9 cellular contexts compared by ENCODE assay signal in the genomic region with DNA sequence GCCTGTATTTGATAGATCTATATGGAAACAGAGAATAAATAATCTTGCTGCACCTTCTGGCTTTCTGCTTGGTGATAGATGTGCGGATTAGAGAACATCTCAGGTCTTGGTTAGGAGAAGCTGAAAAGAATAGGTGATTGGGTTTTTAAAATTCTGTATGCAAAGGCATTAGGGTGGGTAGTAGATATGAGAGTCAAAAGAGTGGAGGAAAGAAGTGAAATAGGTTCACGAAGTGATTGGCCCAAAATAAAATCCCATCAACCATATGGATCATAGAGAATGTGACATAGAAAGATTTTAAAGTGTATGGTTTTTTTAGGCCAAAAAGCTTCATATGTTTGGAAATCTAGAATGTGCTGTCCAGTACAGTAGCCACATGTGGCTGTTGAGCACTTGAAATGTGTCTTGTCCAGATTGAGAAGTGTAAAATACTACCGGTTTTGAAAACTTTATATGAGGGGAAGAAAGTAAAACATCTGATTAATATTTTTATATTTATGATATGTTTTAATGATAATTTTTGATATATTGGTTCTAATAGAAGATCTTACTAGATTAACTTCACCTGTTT. TPM values are rescaled to one million over a fixed set of nuclear protein-coding genes. Genes with fewer than 3 reads are reported as not detected.
DNase-seq lines count a peak whose midpoint lies in the region; ATAC-seq, FAIRE-seq and TF ChIP-seq lines count a peak whose summit lies in the region.
"Had no signal": no experiment of that assay in that cellular context is flagged by ENCODE, and none has a peak within 500 bp of the region (broad histone marks: within the 10 kb centered on the region; RNA-seq: fewer than 3 reads in every experiment).

No MANE protein-coding gene starts in this region.

- H3K9me3 Mint-ChIP-seq in activated naive CD4-positive, alpha-beta T cell treated with anti-CD3 and anti-CD28 coated beads, Interleukin-2, amount 50 U/mL, for 24 hours: no peaks in the 10 kb centered on the region
- H3K9me3 Mint-ChIP-seq in astrocyte (ENCODE audit: unreplicated experiment): no peaks in the 10 kb centered on the region

- H3K9ac ChIP-seq in astrocyte (ENCODE audit: low read length): peak overlapping the region; percentile 92

- DNase-seq in activated naive CD4-positive, alpha-beta T cell treated with anti-CD3 and anti-CD28 coated beads, Interleukin-2, amount 50 U/mL, for 16 hours: no peak
- DNase-seq in astrocyte (ENCODE audit: low read depth): no peak
- no peak for DNase-seq in NCI-H82 treated with DMSO at 0.1 percent for 48 hours (lab: John Stamatoyannopoulos, UW; ENCODE audit: unreplicated experiment)
- DNase-seq in left lobe of liver (ENCODE audit: low spot score): no peak
- DNase-seq: SHP77 treated with DMSO at 0.1 percent for 48 hours had no signal

- FAIRE-seq in astrocyte (lab: Jason Lieb, UNC): no peak

- H3K4me1 Mint-ChIP-seq in activated naive CD4-positive, alpha-beta T cell treated with anti-CD3 and anti-CD28 coated beads, Interleukin-2, amount 50 U/mL, for 24 hours: peaks cover 48% of the 10 kb centered on the region
- peaks cover 28% of the 10 kb centered on the region for H3K4me1 Mint-ChIP-seq in astrocyte (ENCODE audit: low read depth, unreplicated experiment)

- peak overlapping the region; percentile 94 for H3K4me3 Mint-ChIP-seq in activated naive CD4-positive, alpha-beta T cell treated with anti-CD3 and anti-CD28 coated beads, Interleukin-2, amount 50 U/mL, for 24 hours
- peak overlapping the region; percentile 99 for H3K4me3 Mint-ChIP-seq in astrocyte (ENCODE audit: unreplicated experiment)

- H3K79me2 ChIP-seq in astrocyte (ENCODE audit: insufficient read depth, low read length): peaks cover 96% of the 10 kb centered on the region

- peak overlapping the region; percentile 99 for H3K27ac Mint-ChIP-seq in activated naive CD4-positive, alpha-beta T cell treated with anti-CD3 and anti-CD28 coated beads, Interleukin-2, amount 50 U/mL, for 24 hours
- H3K27ac Mint-ChIP-seq in astrocyte (ENCODE audit: unreplicated experiment): peak overlapping the region; percentile 63

- no peak for ATAC-seq in GM19351 (IDR thresholded peaks at IDR 0.05; ENCODE audit: unreplicated experiment)
- no peak for ATAC-seq in left lobe of liver

- peaks cover 27% of the 10 kb centered on the region for H4K20me1 ChIP-seq in astrocyte (ENCODE audit: insufficient read depth, low read length)

- H3K4me3 ChIP-seq in astrocyte (ENCODE audit: insufficient read depth, low read depth, low read length): peak overlapping the region; percentile 90
- H3K4me3 ChIP-seq in mesodermal cell (ENCODE audit: extremely low read depth, insufficient read depth, low read length, poor library complexity, severe bottlenecking): peak overlapping the region; percentile 78
- H3K4me3 ChIP-seq in urinary bladder (ENCODE audit: low read depth, low read length): no peak overlapping the region

- H3K27me3 Mint-ChIP-seq in activated naive CD4-positive, alpha-beta T cell treated with anti-CD3 and anti-CD28 coated beads, Interleukin-2, amount 50 U/mL, for 24 hours: no peaks in the 10 kb centered on the region
- H3K27me3 Mint-ChIP-seq in astrocyte (ENCODE audit: low read depth, unreplicated experiment): no peaks in the 10 kb centered on the region

- peaks cover 19% of the 10 kb centered on the region for H3K36me3 Mint-ChIP-seq in activated naive CD4-positive, alpha-beta T cell treated with anti-CD3 and anti-CD28 coated beads, Interleukin-2, amount 50 U/mL, for 24 hours
- H3K36me3 Mint-ChIP-seq in astrocyte (ENCODE audit: low read depth, unreplicated experiment): peaks cover 3% of the 10 kb centered on the region

- no peaks in the 10 kb centered on the region for H3K9me3 ChIP-seq in astrocyte (ENCODE audit: insufficient read depth, low read depth, low read length)
- H3K9me3 ChIP-seq in mesodermal cell (ENCODE audit: control insufficient read depth, low read length): no peaks in the 10 kb centered on the region

- peak overlapping the region; percentile 93 for H3K27ac ChIP-seq in astrocyte (ENCODE audit: low read depth, low read length)
- H3K27ac ChIP-seq in mesodermal cell (ENCODE audit: low read depth, low read length, severe bottlenecking): no peak overlapping the region
- H3K27ac ChIP-seq in urinary bladder (ENCODE audit: low read depth): peak overlapping the region; percentile 77

- H3K4me2 ChIP-seq in astrocyte (ENCODE audit: low read length): peak overlapping the region; percentile 77

- H3K27me3 ChIP-seq in astrocyte (ENCODE audit: insufficient read depth, low read length): no peaks in the 10 kb centered on the region

- H3K36me3 ChIP-seq in astrocyte (ENCODE audit: insufficient read depth, low read length) (no peaks in the 10 kb centered on the region), mesodermal cell (ENCODE audit: control insufficient read depth, insufficient read depth, low read length) (no peaks in the 10 kb centered on the region), urinary bladder (ENCODE audit: insufficient read depth) (no peaks in the 10 kb centered on the region)

- no peak for TF ChIP-seq CTCF in astrocyte (IDR thresholded peaks at IDR 0.05; ENCODE audit: insufficient read depth, low read depth, low read length)

- WGBS in mesodermal cell (ENCODE audit: insufficient coverage in 2 of 2), 2 experiments: 89 to 100% methylated on average over 1 of the region's 3 CpGs
- 40% methylated on average over 3 of the region's 3 CpGs for WGBS in urinary bladder

- H3K4me1 ChIP-seq in astrocyte (ENCODE audit: insufficient read depth, low read length) (peaks cover 22% of the 10 kb centered on the region), mesodermal cell (ENCODE audit: control insufficient read depth, insufficient read depth, low read length, poor library complexity, severe bottlenecking) (peaks cover 21% of the 10 kb centered on the region), urinary bladder (ENCODE audit: insufficient read depth) (peaks cover 1% of the 10 kb centered on the region)

- no peak overlapping the region for H2AFZ ChIP-seq in astrocyte (ENCODE audit: low read depth, low read length)

RNA-seq across cellular contexts. Expression of a gene that starts 2.8 kb away (rescaled TPM):
- total RNA-seq in astrocyte (89.1 and 93.1 TPM in 2 replicates), urinary bladder (300 TPM), left lobe of liver (48.4 TPM)
- polyA plus RNA-seq in mesodermal cell (2013, experiment 1 of 2): 32.9 TPM
- polyA plus RNA-seq in mesodermal cell (2013, experiment 2 of 2): 28.3 TPM
- 113 TPM for polyA plus RNA-seq in urinary bladder
